In genomic region chr7:141551080-141551772, GRCh38 we compare ENCODE assay signal across 1 cellular context.
A peak's percentile ranks its signal among the peaks of the same experiment; 100 is the strongest.
TF ChIP-seq lines count a peak whose summit lies in the region.

A gene with protein sequence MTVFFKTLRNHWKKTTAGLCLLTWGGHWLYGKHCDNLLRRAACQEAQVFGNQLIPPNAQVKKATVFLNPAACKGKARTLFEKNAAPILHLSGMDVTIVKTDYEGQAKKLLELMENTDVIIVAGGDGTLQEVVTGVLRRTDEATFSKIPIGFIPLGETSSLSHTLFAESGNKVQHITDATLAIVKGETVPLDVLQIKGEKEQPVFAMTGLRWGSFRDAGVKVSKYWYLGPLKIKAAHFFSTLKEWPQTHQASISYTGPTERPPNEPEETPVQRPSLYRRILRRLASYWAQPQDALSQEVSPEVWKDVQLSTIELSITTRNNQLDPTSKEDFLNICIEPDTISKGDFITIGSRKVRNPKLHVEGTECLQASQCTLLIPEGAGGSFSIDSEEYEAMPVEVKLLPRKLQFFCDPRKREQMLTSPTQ (plus strand): TSS chr7:141551410. CDS start chr7:141555467, 4,057 bp downstream.

TF ChIP-seq in HEK293, 187 proteins besides CTCF, POLR2A, EP300 and RAD21 (continued from another document):
- TF ChIP-seq, protein P1, sequence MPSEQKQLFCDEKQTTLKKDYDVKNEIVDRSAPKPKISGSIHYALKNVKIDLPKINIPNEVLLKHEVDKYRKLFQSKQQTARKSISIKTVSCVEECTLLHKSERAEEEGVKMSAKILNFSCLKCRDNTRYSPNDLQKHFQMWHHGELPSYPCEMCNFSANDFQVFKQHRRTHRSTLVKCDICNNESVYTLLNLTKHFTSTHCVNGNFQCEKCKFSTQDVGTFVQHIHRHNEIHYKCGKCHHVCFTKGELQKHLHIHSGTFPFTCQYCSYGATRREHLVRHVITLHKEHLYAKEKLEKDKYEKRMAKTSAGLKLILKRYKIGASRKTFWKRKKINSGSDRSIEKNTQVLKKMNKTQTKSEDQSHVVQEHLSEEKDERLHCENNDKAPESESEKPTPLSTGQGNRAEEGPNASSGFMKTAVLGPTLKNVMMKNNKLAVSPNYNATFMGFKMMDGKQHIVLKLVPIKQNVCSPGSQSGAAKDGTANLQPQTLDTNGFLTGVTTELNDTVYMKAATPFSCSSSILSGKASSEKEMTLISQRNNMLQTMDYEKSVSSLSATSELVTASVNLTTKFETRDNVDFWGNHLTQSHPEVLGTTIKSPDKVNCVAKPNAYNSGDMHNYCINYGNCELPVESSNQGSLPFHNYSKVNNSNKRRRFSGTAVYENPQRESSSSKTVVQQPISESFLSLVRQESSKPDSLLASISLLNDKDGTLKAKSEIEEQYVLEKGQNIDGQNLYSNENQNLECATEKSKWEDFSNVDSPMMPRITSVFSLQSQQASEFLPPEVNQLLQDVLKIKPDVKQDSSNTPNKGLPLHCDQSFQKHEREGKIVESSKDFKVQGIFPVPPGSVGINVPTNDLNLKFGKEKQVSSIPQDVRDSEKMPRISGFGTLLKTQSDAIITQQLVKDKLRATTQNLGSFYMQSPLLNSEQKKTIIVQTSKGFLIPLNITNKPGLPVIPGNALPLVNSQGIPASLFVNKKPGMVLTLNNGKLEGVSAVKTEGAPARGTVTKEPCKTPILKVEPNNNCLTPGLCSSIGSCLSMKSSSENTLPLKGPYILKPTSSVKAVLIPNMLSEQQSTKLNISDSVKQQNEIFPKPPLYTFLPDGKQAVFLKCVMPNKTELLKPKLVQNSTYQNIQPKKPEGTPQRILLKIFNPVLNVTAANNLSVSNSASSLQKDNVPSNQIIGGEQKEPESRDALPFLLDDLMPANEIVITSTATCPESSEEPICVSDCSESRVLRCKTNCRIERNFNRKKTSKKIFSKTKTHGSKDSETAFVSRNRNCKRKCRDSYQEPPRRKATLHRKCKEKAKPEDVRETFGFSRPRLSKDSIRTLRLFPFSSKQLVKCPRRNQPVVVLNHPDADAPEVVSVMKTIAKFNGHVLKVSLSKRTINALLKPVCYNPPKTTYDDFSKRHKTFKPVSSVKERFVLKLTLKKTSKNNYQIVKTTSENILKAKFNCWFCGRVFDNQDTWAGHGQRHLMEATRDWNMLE (tag by site-specific recombination; conservative IDR thresholded peaks at IDR 0.05; ENCODE audit: low read depth): peak; percentile 51; the same call in 1 of the 2 replicates
- no peak for TF ChIP-seq ZNF132 (tag by site-specific recombination; IDR thresholded peaks at IDR 0.05; ENCODE audit: borderline replicate concordance)
- peak; percentile 57; the same call in 1 of the 2 replicates for TF ChIP-seq ZNF610 (tag by site-specific recombination; IDR thresholded peaks at IDR 0.05; ENCODE audit: borderline replicate concordance)
- no peak for TF ChIP-seq ZNF514 (tag by site-specific recombination; IDR thresholded peaks at IDR 0.05)
- no peak for TF ChIP-seq ZBTB21 (tag by site-specific recombination; IDR thresholded peaks at IDR 0.05)
- no peak for TF ChIP-seq HOXC10 (CRISPR knock-in tag; IDR thresholded peaks at IDR 0.05)
- peak; percentile 73 for TF ChIP-seq GLIS2 (tag by site-specific recombination; IDR thresholded peaks at IDR 0.05)
- TF ChIP-seq PRDM1 (tag by site-specific recombination; IDR thresholded peaks at IDR 0.05): 0 out of 2 replicates have a peak, but pooled peaks have one; percentile 6
- TF ChIP-seq ZNF449 (tag by site-specific recombination; IDR thresholded peaks at IDR 0.05): peak; percentile 68; the same call in 1 of the 2 replicates
- TF ChIP-seq KLF16 (tag by site-specific recombination; IDR thresholded peaks at IDR 0.05): peak; percentile 84; the same call in 1 of the 2 replicates
- TF ChIP-seq SP7 (tag by site-specific recombination; IDR thresholded peaks at IDR 0.05): peak; percentile 89
- peak; percentile 50 for TF ChIP-seq ZNF629 (tag by site-specific recombination; IDR thresholded peaks at IDR 0.05)
- TF ChIP-seq ZNF670 (tag by site-specific recombination; IDR thresholded peaks at IDR 0.05; ENCODE audit: low read depth): no peak
- peak; percentile 49 for TF ChIP-seq YY2 (tag by site-specific recombination; IDR thresholded peaks at IDR 0.05)
- peak; percentile 26; the same call in 1 of the 2 replicates for TF ChIP-seq FEZF1 (tag by site-specific recombination; IDR thresholded peaks at IDR 0.05)
- TF ChIP-seq ZNF362 (tag by site-specific recombination; IDR thresholded peaks at IDR 0.05): 0 out of 2 replicates have a peak, but pooled peaks have one; percentile 31
- no peak for TF ChIP-seq ZNF544 (tag by site-specific recombination; IDR thresholded peaks at IDR 0.05)
- TF ChIP-seq, protein P2, sequence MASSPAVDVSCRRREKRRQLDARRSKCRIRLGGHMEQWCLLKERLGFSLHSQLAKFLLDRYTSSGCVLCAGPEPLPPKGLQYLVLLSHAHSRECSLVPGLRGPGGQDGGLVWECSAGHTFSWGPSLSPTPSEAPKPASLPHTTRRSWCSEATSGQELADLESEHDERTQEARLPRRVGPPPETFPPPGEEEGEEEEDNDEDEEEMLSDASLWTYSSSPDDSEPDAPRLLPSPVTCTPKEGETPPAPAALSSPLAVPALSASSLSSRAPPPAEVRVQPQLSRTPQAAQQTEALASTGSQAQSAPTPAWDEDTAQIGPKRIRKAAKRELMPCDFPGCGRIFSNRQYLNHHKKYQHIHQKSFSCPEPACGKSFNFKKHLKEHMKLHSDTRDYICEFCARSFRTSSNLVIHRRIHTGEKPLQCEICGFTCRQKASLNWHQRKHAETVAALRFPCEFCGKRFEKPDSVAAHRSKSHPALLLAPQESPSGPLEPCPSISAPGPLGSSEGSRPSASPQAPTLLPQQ (tag by site-specific recombination; IDR thresholded peaks at IDR 0.05): peak; percentile 99
- peak; percentile 93 for TF ChIP-seq ZNF561 (tag by site-specific recombination; IDR thresholded peaks at IDR 0.05; ENCODE audit: borderline replicate concordance)
- TF ChIP-seq GLI4 (tag by site-specific recombination; IDR thresholded peaks at IDR 0.05): peak; percentile 83; the same call in 1 of the 2 replicates
- TF ChIP-seq OVOL3 (tag by site-specific recombination; IDR thresholded peaks at IDR 0.05): peak; percentile 40; the same call in 1 of the 2 replicates
- no peak; the same call in 1 of the 2 replicates for TF ChIP-seq ELK4 (IDR thresholded peaks at IDR 0.05; ENCODE audit: borderline replicate concordance, low read depth, low read length)
- 0 out of 2 replicates have a peak, but pooled peaks have one; percentile 19 for TF ChIP-seq ZNF596 (tag by site-specific recombination; IDR thresholded peaks at IDR 0.05)
- peak; percentile 90 for TF ChIP-seq ZFHX2 (tag by site-specific recombination; conservative IDR thresholded peaks at IDR 0.05)
- peak; percentile 99 for TF ChIP-seq ZNF660 (tag by site-specific recombination; IDR thresholded peaks at IDR 0.05)
- TF ChIP-seq ZNF785 (tag by site-specific recombination; IDR thresholded peaks at IDR 0.05): peak; percentile 76; the same call in 1 of the 2 replicates
- TF ChIP-seq ZNF175 (tag by site-specific recombination; IDR thresholded peaks at IDR 0.05): no peak
- no peak for TF ChIP-seq ZNF266 (tag by site-specific recombination; IDR thresholded peaks at IDR 0.05; ENCODE audit: low read depth)
- TF ChIP-seq ZNF423 (tag by site-specific recombination; IDR thresholded peaks at IDR 0.05): 0 out of 2 replicates have a peak, but pooled peaks have one; percentile 12
- 0 out of 2 replicates have a peak, but pooled peaks have one; percentile 63 for TF ChIP-seq ZNF768 (tag by site-specific recombination; IDR thresholded peaks at IDR 0.05)
- no peak for TF ChIP-seq GLI2 (tag by site-specific recombination; IDR thresholded peaks at IDR 0.05; ENCODE audit: borderline replicate concordance, low read depth)
- TF ChIP-seq ZNF776 (tag by site-specific recombination; IDR thresholded peaks at IDR 0.05; ENCODE audit: borderline replicate concordance): no peak
- peak; percentile 66; the same call in 1 of the 2 replicates for TF ChIP-seq ZNF10 (tag by site-specific recombination; IDR thresholded peaks at IDR 0.05)
- 0 out of 2 replicates have a peak, but pooled peaks have one; percentile 47 for TF ChIP-seq MYNN (tag by site-specific recombination; IDR thresholded peaks at IDR 0.05; ENCODE audit: borderline replicate concordance)
- peak; percentile 80; the same call in 1 of the 2 replicates for TF ChIP-seq KLF8 (tag by site-specific recombination; IDR thresholded peaks at IDR 0.05)
- peak; percentile 50 for TF ChIP-seq SP3 (tag by site-specific recombination; IDR thresholded peaks at IDR 0.05)
- TF ChIP-seq ZNF76 (tag by site-specific recombination; IDR thresholded peaks at IDR 0.05; ENCODE audit: borderline replicate concordance, low read depth): peak; percentile 95
- 0 out of 2 replicates have a peak, but pooled peaks have one; percentile 8 for TF ChIP-seq ZNF174 (tag by site-specific recombination; IDR thresholded peaks at IDR 0.05)
- TF ChIP-seq ZNF394 (tag by site-specific recombination; IDR thresholded peaks at IDR 0.05; ENCODE audit: borderline replicate concordance): peak; percentile 59; the same call in 1 of the 2 replicates
- TF ChIP-seq ZNF2 (tag by site-specific recombination; IDR thresholded peaks at IDR 0.05): peak; percentile 33; the same call in 1 of the 2 replicates
- peak; percentile 70 for TF ChIP-seq IKZF3 (tag by site-specific recombination; IDR thresholded peaks at IDR 0.05)
- peak; percentile 78 for TF ChIP-seq ZBTB48 (tag by site-specific recombination; IDR thresholded peaks at IDR 0.05)
- TF ChIP-seq KLF9 (tag by site-specific recombination; IDR thresholded peaks at IDR 0.05; ENCODE audit: low read depth): peak; percentile 78
- peak; percentile 74; the same call in 1 of the 2 replicates for TF ChIP-seq SALL2 (tag by site-specific recombination; IDR thresholded peaks at IDR 0.05; ENCODE audit: borderline replicate concordance)
- TF ChIP-seq ZNF600 (tag by site-specific recombination; IDR thresholded peaks at IDR 0.05): peak; percentile 92
- 0 out of 2 replicates have a peak, but pooled peaks have one; percentile 55 for TF ChIP-seq ZNF239 (tag by site-specific recombination; IDR thresholded peaks at IDR 0.05)
- TF ChIP-seq ZNF24 (tag by site-specific recombination; IDR thresholded peaks at IDR 0.05): peak; percentile 85
- peak; percentile 90 for TF ChIP-seq ZNF501 (tag by site-specific recombination; IDR thresholded peaks at IDR 0.05)
